17 cellular contexts compared by ENCODE assay signal in the genomic region with DNA sequence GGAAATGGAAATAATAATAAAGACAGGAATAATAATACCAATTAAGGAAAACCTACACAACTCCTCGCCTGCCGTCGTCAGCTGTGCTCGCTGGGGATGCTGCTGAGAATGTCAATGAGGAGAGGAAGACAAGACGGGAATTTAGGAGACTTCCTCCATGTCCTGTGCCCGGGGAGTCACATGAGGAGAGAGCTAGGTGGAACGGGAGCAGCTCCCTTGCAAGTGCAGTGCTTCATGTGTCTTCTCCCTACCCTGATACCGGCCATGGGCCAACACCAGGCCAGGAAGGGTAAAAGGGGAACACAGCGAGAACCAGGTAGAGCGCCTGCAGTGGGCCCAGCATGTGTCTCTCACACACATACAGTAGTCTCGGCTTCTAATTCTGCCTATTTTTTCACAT.
"Had no signal": no experiment of that assay in that cellular context is flagged by ENCODE, and none has a peak within 500 bp of the region (broad histone marks: within the 10 kb centered on the region; RNA-seq: fewer than 3 reads in every experiment).

No MANE protein-coding gene starts in this region.

- DNase-seq: colonic mucosa; dermis blood vessel endothelial cell; effector CD4-positive, alpha-beta T cell; endodermal cell; foreskin melanocyte; mucosa of descending colon; naive thymus-derived CD8-positive, alpha-beta T cell; sigmoid colon; stimulated activated naive CD4-positive, alpha-beta T cell; stomach; thyroid gland; upper lobe of left lung had no signal

- H3K27me3 Mint-ChIP-seq: naive thymus-derived CD8-positive, alpha-beta T cell had no signal

- H3K4me1 ChIP-seq: colonic mucosa had no signal

- ATAC-seq: mucosa of descending colon; naive thymus-derived CD8-positive, alpha-beta T cell had no signal

- H3K4me3 Mint-ChIP-seq: endodermal cell; naive thymus-derived CD8-positive, alpha-beta T cell; neural crest cell had no signal

- H3K36me3 ChIP-seq: colonic mucosa, right atrium auricular region, sigmoid colon, stomach, suprapubic skin, thyroid gland, upper lobe of left lung, vagina had no signal

- H3K27ac ChIP-seq: colonic mucosa, right atrium auricular region, sigmoid colon, skin epidermis, stomach, suprapubic skin, thyroid gland, vagina had no signal

- H3K27me3 ChIP-seq: colonic mucosa, right atrium auricular region, sigmoid colon, stomach, suprapubic skin, thyroid gland, upper lobe of left lung, vagina had no signal

- H3K27ac Mint-ChIP-seq: endodermal cell had no signal

- H3K9me3 ChIP-seq: colonic mucosa, mucosa of descending colon, right atrium auricular region, sigmoid colon, stomach, suprapubic skin, thyroid gland, upper lobe of left lung, vagina had no signal

- H3K4me3 ChIP-seq: colonic mucosa, mucosa of descending colon, right atrium auricular region, sigmoid colon, skin epidermis, stomach, suprapubic skin, thyroid gland, upper lobe of left lung, vagina had no signal

- H3K4me1 Mint-ChIP-seq: endodermal cell, neural crest cell had no signal
